In the genomic region with DNA sequence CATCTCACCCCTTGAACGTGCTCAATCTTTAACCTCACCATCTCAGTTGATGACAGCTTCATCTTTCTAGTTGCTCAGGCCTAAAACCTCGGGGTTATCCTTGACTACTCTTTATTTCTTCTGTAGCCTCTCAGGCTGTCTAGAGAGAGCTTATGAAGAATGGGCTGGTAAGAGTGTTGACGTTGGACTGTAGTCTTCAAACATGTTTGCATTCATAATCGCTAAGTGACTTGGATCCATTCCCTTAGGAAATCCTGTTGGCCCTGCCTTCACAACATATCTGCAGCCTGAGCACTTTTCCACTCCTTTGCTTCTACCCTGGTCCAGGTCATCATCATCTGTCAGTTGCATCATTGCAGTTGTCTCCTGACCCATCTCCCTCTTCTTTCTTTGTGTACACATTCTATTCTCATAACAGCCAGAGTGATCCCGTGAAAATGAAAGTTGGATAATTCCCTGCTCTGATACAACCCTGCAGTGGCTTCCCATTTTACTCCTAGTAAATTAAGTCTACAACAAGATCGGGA, we compare ENCODE assay signal across 15 cellular contexts. TPM values are rescaled to one million over a fixed set of nuclear protein-coding genes. Genes with fewer than 3 reads are reported as not detected.
DNase-seq lines count a peak whose midpoint lies in the region; ATAC-seq and TF ChIP-seq lines count a peak whose summit lies in the region.
"Had no signal": no experiment of that assay in that cellular context is flagged by ENCODE, and none has a peak within 500 bp of the region (broad histone marks: within the 10 kb centered on the region; RNA-seq: fewer than 3 reads in every experiment).

No MANE protein-coding gene starts in this region.

- H3K4me2 ChIP-seq in DND-41 (ENCODE audit: insufficient read depth, low read length) = peak overlapping the region; percentile 22
- H3K4me2 ChIP-seq: BLaER1, KMS-11 had no signal

- peaks cover 100% of the 10 kb centered on the region for H3K79me2 ChIP-seq in DND-41 (ENCODE audit: insufficient read depth, low read length)

- H3K9me3 ChIP-seq in DND-41 (ENCODE audit: insufficient read depth, low read length, severe bottlenecking) = no peaks in the 10 kb centered on the region
- H3K9me3 ChIP-seq: BLaER1 had no signal

- peaks cover 99% of the 10 kb centered on the region for H3K4me1 ChIP-seq in DND-41 (ENCODE audit: insufficient read depth, low read length)

- no peak for DNase-seq in DND-41
- peak; percentile 80 for DNase-seq in LNCaP clone FGC (ENCODE audit: low read depth)
- peak; percentile 36 to 66 for DNase-seq in dermis microvascular lymphatic vessel endothelial cell (ENCODE audit: low read depth in 2 of 2)
- DNase-seq in nephron progenitor cell = no peak
- DNase-seq in NK-92 (lab: John Stamatoyannopoulos, UW; ENCODE audit: unreplicated experiment) = no peak
- DNase-seq in activated CD4-positive, alpha-beta memory T cell treated with anti-CD3 and anti-CD28 coated beads, Interleukin-2, amount 10 ng/mL, durations not matched to agents 7 days and 5 days = no peak
- DNase-seq in coronary artery (ENCODE audit: low spot score) = no peak
- DNase-seq: GOT3, HFFc6, NCI-H187 treated with DMSO at 0.1 percent for 48 hours, NCI-H2171 treated with DMSO at 0.1 percent for 48 hours, NCI-H82, SHP77 treated with DMSO at 0.1 percent for 48 hours had no signal

- H3K9ac ChIP-seq in DND-41 (ENCODE audit: low read depth, low read length) = no peak overlapping the region
- H3K9ac ChIP-seq: BLaER1, KMS-11 had no signal

- H3K27ac Mint-ChIP-seq in nephron progenitor cell = peak overlapping the region; percentile 1
- H3K27ac Mint-ChIP-seq in activated CD4-positive, alpha-beta memory T cell treated with anti-CD3 and anti-CD28 coated beads, Interleukin-2, amount 10 ng/mL, durations not matched to agents 7 days and 5 days = no peak overlapping the region

- peak overlapping the region; percentile 56 for H3K27ac ChIP-seq in DND-41 (ENCODE audit: low read length)
- H3K27ac ChIP-seq in coronary artery = no peak overlapping the region
- H3K27ac ChIP-seq: BLaER1, KMS-11 had no signal

- no peak for ATAC-seq in DND-41 (ENCODE audit: insufficient read depth, low read depth)

- no peaks in the 10 kb centered on the region for H3K27me3 ChIP-seq in DND-41 (ENCODE audit: insufficient read depth, low read length, poor library complexity)
- H3K27me3 ChIP-seq: BLaER1 had no signal

- peaks cover 31% of the 10 kb centered on the region for H3K36me3 ChIP-seq in DND-41 (ENCODE audit: insufficient read depth, low read length)

- peaks cover 42% of the 10 kb centered on the region for H3K36me3 Mint-ChIP-seq in nephron progenitor cell (ENCODE audit: low read depth)
- H3K36me3 Mint-ChIP-seq in activated CD4-positive, alpha-beta memory T cell treated with anti-CD3 and anti-CD28 coated beads, Interleukin-2, amount 10 ng/mL, durations not matched to agents 7 days and 5 days (ENCODE audit: low read depth) = peaks cover 21% of the 10 kb centered on the region

- peaks cover 43% of the 10 kb centered on the region for H3K4me1 Mint-ChIP-seq in nephron progenitor cell
- H3K4me1 Mint-ChIP-seq in activated CD4-positive, alpha-beta memory T cell treated with anti-CD3 and anti-CD28 coated beads, Interleukin-2, amount 10 ng/mL, durations not matched to agents 7 days and 5 days = peaks cover 40% of the 10 kb centered on the region

- no peak overlapping the region for H3K4me3 ChIP-seq in DND-41 (ENCODE audit: low read depth in 1 of 2, low read length in 2 of 2)
- H3K4me3 ChIP-seq in LNCaP clone FGC (ENCODE audit: low read depth, low read length) = no peak overlapping the region
- H3K4me3 ChIP-seq in coronary artery = no peak overlapping the region
- H3K4me3 ChIP-seq: BLaER1 had no signal

- peaks cover 84% of the 10 kb centered on the region for H4K20me1 ChIP-seq in DND-41 (ENCODE audit: insufficient read depth, low read length)

- CTCF ChIA-PET in activated CD4-positive, alpha-beta memory T cell treated with anti-CD3 and anti-CD28 coated beads, Interleukin-2, amount 10 ng/mL, durations not matched to agents 7 days and 5 days (lab: Charles Lee) = interaction anchor here (1.4 to 2.6 kb wide), 2 partner anchors 9 to 237 kb away, joined by 3 to 8 read pairs; no protein-coding TSS in a partner anchor

- H3K4me3 Mint-ChIP-seq in nephron progenitor cell = no peak overlapping the region
- H3K4me3 Mint-ChIP-seq in activated CD4-positive, alpha-beta memory T cell treated with anti-CD3 and anti-CD28 coated beads, Interleukin-2, amount 10 ng/mL, durations not matched to agents 7 days and 5 days = no peak overlapping the region
- H3K4me3 Mint-ChIP-seq: HFFc6 had no signal

- no peak overlapping the region for H2AFZ ChIP-seq in DND-41 (ENCODE audit: low read depth, low read length)

- TF ChIP-seq CTCF in DND-41 (IDR thresholded peaks at IDR 0.05; ENCODE audit: borderline replicate concordance, extremely low read depth, low read length, poor library complexity, severe bottlenecking) = no peak
- no peak for TF ChIP-seq CTCF in LNCaP clone FGC (IDR thresholded peaks at IDR 0.05; ENCODE audit: control insufficient read depth, extremely low read depth, insufficient read depth)
- TF ChIP-seq CTCF in nephron progenitor cell (IDR thresholded peaks at IDR 0.05) = no peak
- TF ChIP-seq CTCF in coronary artery (IDR thresholded peaks at IDR 0.05) = no peak

- POLR2A ChIA-PET in activated CD4-positive, alpha-beta memory T cell treated with anti-CD3 and anti-CD28 coated beads, Interleukin-2, amount 10 ng/mL, durations not matched to agents 7 days and 5 days (lab: Charles Lee) = interaction anchor here (1.9 kb wide), 1 partner anchor 9 kb away, joined by 6 read pairs; no protein-coding TSS in a partner anchor

- H3K9me3 Mint-ChIP-seq in nephron progenitor cell = no peaks in the 10 kb centered on the region
- H3K9me3 Mint-ChIP-seq in activated CD4-positive, alpha-beta memory T cell treated with anti-CD3 and anti-CD28 coated beads, Interleukin-2, amount 10 ng/mL, durations not matched to agents 7 days and 5 days = no peaks in the 10 kb centered on the region
- H3K9me3 Mint-ChIP-seq: HFFc6 had no signal

- H3K27me3 Mint-ChIP-seq in nephron progenitor cell (ENCODE audit: low read depth, poor library complexity) = no peaks in the 10 kb centered on the region
- no peaks in the 10 kb centered on the region for H3K27me3 Mint-ChIP-seq in activated CD4-positive, alpha-beta memory T cell treated with anti-CD3 and anti-CD28 coated beads, Interleukin-2, amount 10 ng/mL, durations not matched to agents 7 days and 5 days

RNA-seq across cellular contexts. Expression of a gene that starts 10.5 kb away (rescaled TPM):
- 67.4 and 72.1 TPM in 2 replicates for total RNA-seq in dermis microvascular lymphatic vessel endothelial cell
- 10 to 100 TPM; 32.1 to 34.4 TPM for total RNA-seq in activated CD4-positive, alpha-beta memory T cell treated with anti-CD3 and anti-CD28 coated beads, Interleukin-2, amount 10 ng/mL, durations not matched to agents 7 days and 5 days

Comparison
In these comparisons a context has a peak if more than half of its experiments do, and no peak if none do; other contexts are left out.
1. DNase-seq: peak in LNCaP clone FGC (single experiment) and dermis microvascular lymphatic vessel endothelial cell (2 of 2); none in DND-41 (single experiment), nephron progenitor cell (single experiment), NK-92 (single experiment), activated CD4-positive, alpha-beta memory T cell treated with anti-CD3 and anti-CD28 coated beads, Interleukin-2, amount 10 ng/mL, durations not matched to agents 7 days and 5 days (single experiment) and coronary artery (single experiment).